In genomic region chr19:49638360-49638759, GRCh38 we compare ENCODE assay signal across 8 cellular contexts. TPM values are rescaled to one million over a fixed set of nuclear protein-coding genes. Genes with fewer than 3 reads are reported as not detected.
DNase-seq lines count a peak whose midpoint lies in the region; ATAC-seq and TF ChIP-seq lines count a peak whose summit lies in the region.

No MANE protein-coding gene starts in this region.

- H3K27me3 ChIP-seq in Karpas-422 (ENCODE audit: low read length) (no peaks in the 10 kb centered on the region), dorsolateral prefrontal cortex (no peaks in the 10 kb centered on the region)

- H3K36me3 ChIP-seq in Karpas-422 (ENCODE audit: insufficient read depth, low read length), result no peaks in the 10 kb centered on the region

- no peak for ATAC-seq in naive B cell (ENCODE audit: low read depth in 2 of 2)

- H3K9me3 Mint-ChIP-seq in naive B cell, result no peaks in the 10 kb centered on the region

- H3K27me3 Mint-ChIP-seq in naive B cell, result peaks cover 0 to 5% (median 0%) of the 10 kb centered on the region in 3 donors

- H2AFZ ChIP-seq in Karpas-422 (ENCODE audit: low read length), result no peak overlapping the region

- intact Hi-C loops in dorsolateral prefrontal cortex (cut with DNase I), result no loop called here

- H3K9me3 ChIP-seq in Karpas-422 (ENCODE audit: low read length), result no peaks in the 10 kb centered on the region

- DNase-seq in AG10803 (ENCODE audit: low read depth) (peak; percentile 30), Karpas-422 (peak; percentile 53), dorsolateral prefrontal cortex (no peak), naive B cell (no peak), NCI-H128 (lab: John Stamatoyannopoulos, UW; ENCODE audit: unreplicated experiment) (no peak), NAMALWA (ENCODE audit: low spot score) (no peak), T-helper 9 cell (no peak)
- DNase-seq in central memory CD4-positive, alpha-beta T cell, result no peak

- H3K9me2 ChIP-seq in Karpas-422 (replicated peaks; ENCODE audit: insufficient read depth, low read length), result no peaks in the 10 kb centered on the region

- H3K79me2 ChIP-seq in Karpas-422 (ENCODE audit: low read length), result peaks cover 13% of the 10 kb centered on the region

- no peak overlapping the region for H3K27ac ChIP-seq in Karpas-422 (ENCODE audit: low read length)
- peak overlapping the region in 44 of 59 donors; percentile 1 to 99 (median 65) for H3K27ac ChIP-seq in dorsolateral prefrontal cortex

- peaks cover 22% of the 10 kb centered on the region for H3K4me1 ChIP-seq in Karpas-422 (ENCODE audit: low read length)

- TF ChIP-seq CTCF in AG10803 (conservative IDR thresholded peaks at IDR 0.05; ENCODE audit: low read length) (no peak), dorsolateral prefrontal cortex (IDR thresholded peaks at IDR 0.05 in 54 of 56, conservative IDR thresholded peaks at IDR 0.05 in 2 of 56; ENCODE audit: low read depth in 1 of 56, partially characterized antibody in 56 of 56) (no peak)

- peak overlapping the region; percentile 87 for H3K4me3 ChIP-seq in AG10803 (ENCODE audit: low read length)
- no peak overlapping the region for H3K4me3 ChIP-seq in Karpas-422 (ENCODE audit: low read length)
- peak overlapping the region in 39 of 59 donors; percentile 5 to 100 (median 84) for H3K4me3 ChIP-seq in dorsolateral prefrontal cortex

- H3K9ac ChIP-seq in Karpas-422 (ENCODE audit: low read length), result no peak overlapping the region

- H3K4me2 ChIP-seq in Karpas-422 (ENCODE audit: low read depth, low read length, poor library complexity, severe bottlenecking), result no peak overlapping the region

- H3K36me3 Mint-ChIP-seq in naive B cell, result no peaks in the 10 kb centered on the region

- peak overlapping the region in 5 of 6 donors; percentile 53 to 99 (median 88) for H3K27ac Mint-ChIP-seq in naive B cell

- peaks cover 8% of the 10 kb centered on the region; the same call in 1 of the 2 replicates for H4K20me1 ChIP-seq in Karpas-422 (ENCODE audit: insufficient read depth, low read depth, low read length)

- H3K4me1 Mint-ChIP-seq in naive B cell, result peaks cover 35 to 53% (median 43%) of the 10 kb centered on the region in 3 donors

- H3K4me3 Mint-ChIP-seq in naive B cell, result peak overlapping the region; percentile 49 to 99 (median 78)

RNA-seq across cellular contexts. Expression of gene RRAS, which starts 1.6 kb away (rescaled TPM):
- 0.22 and 1.8 TPM in 2 replicates for total RNA-seq in Karpas-422 (2014; rRNA removed; shearing (Covaris generic); ENCODE audit: low replicate concordance)
- total RNA-seq in dorsolateral prefrontal cortex, result 10 to 100 TPM in 95 of 120 experiments, 1 to 10 TPM in 25; 5.4 to 32.8 (median 12.9) TPM
- 10 to 100 TPM; 16.6 to 24.9 (median 19.9) TPM for polyA plus RNA-seq in naive B cell (ENCODE audit: low read depth in 6 of 6)

RNA-seq across cellular contexts. Expression of gene SCAF1, which starts 3.6 kb away (rescaled TPM):
- total RNA-seq in Karpas-422 (2014; rRNA removed; shearing (Covaris generic); ENCODE audit: low replicate concordance), result 8.3 and 19.6 TPM in 2 replicates
- total RNA-seq in dorsolateral prefrontal cortex, result 100 to 1,000 TPM in 105 of 120 experiments, 10 to 100 TPM in 15; 80.9 to 146 (median 113) TPM
- 1 to 10 TPM in 3 of 6 donors, under 1 TPM in 2, not detected in 1; 0.84 to 2.9 (median 1.1) TPM for polyA plus RNA-seq in naive B cell (ENCODE audit: low read depth in 6 of 6)

RNA-seq across cellular contexts. Expression of gene IRF3, which starts 27.3 kb away (rescaled TPM):
- 78.2 and 293 TPM in 2 replicates for total RNA-seq in Karpas-422 (2014; rRNA removed; shearing (Covaris generic); ENCODE audit: low replicate concordance)
- 100 to 1,000 TPM in 1 of 120 experiments, 10 to 100 TPM in 119; 44.4 to 102 (median 65.0) TPM for total RNA-seq in dorsolateral prefrontal cortex
- 10 to 100 TPM; 39.3 to 60.5 (median 52.4) TPM for polyA plus RNA-seq in naive B cell (ENCODE audit: low read depth in 6 of 6)

RNA-seq across cellular contexts. Expression of gene BCL2L12, which starts 27.4 kb away (rescaled TPM):
- total RNA-seq in Karpas-422 (2014; rRNA removed; shearing (Covaris generic); ENCODE audit: low replicate concordance), result 25.6 and 35.4 TPM in 2 replicates
- total RNA-seq in dorsolateral prefrontal cortex, result 1 to 10 TPM in 119 of 120 experiments, under 1 TPM in 1; 0.87 to 9.6 (median 3.6) TPM
- polyA plus RNA-seq in naive B cell (ENCODE audit: low read depth in 6 of 6), result 10 to 100 TPM in 4 of 6 donors, 1 to 10 TPM in 2; 8.0 to 12.7 (median 10.6) TPM

RNA-seq across cellular contexts. Expression of gene PRMT1, which starts 38.7 kb away (rescaled TPM):
- 293 and 522 TPM in 2 replicates for total RNA-seq in Karpas-422 (2014; rRNA removed; shearing (Covaris generic); ENCODE audit: low replicate concordance)
- total RNA-seq in dorsolateral prefrontal cortex, result 100 to 1,000 TPM in 54 of 120 experiments, 10 to 100 TPM in 66; 75.9 to 139 (median 99.2) TPM
- 100 to 1,000 TPM; 175 to 363 (median 192) TPM for polyA plus RNA-seq in naive B cell (ENCODE audit: low read depth in 6 of 6)

Comparison
In these comparisons a context has a peak if more than half of its experiments do, and no peak if none do; other contexts are left out.
1. DNase-seq: peak in AG10803 (single experiment) and Karpas-422 (single experiment); none in dorsolateral prefrontal cortex (0 of 10), naive B cell (single experiment), central memory CD4-positive, alpha-beta T cell (single experiment), NCI-H128 (single experiment), NAMALWA (single experiment) and T-helper 9 cell (single experiment).